In genomic region chr1:99589186-99589636, GRCh38 we compare ENCODE assay signal across 1 cellular context.
TF ChIP-seq lines count a peak whose summit lies in the region.

No MANE protein-coding gene starts in this region.

TF ChIP-seq in H1, 55 proteins besides CTCF, POLR2A, EP300 and RAD21 (continued from another document):
- TF ChIP-seq GABPA (IDR thresholded peaks at IDR 0.05; ENCODE audit: borderline replicate concordance, insufficient read depth, low read length) (no peak), KDM4A (IDR thresholded peaks at IDR 0.05; ENCODE audit: low read depth, low read length, severe bottlenecking) (no peak)
